In genomic region chr19:11535792-11536595, GRCh38 we compare ENCODE assay signal across 8 cellular contexts. TPM values are rescaled to one million over a fixed set of nuclear protein-coding genes. Genes with fewer than 3 reads are reported as not detected.
DNase-seq lines count a peak whose midpoint lies in the region; ATAC-seq lines count a peak whose summit lies in the region.

No MANE protein-coding gene starts in this region.

- DNase-seq in GDM1 (lab: John Stamatoyannopoulos, UW) (peak; percentile 76), NCI-H460 (ENCODE audit: extremely low read depth, low read depth) (peak; percentile 78), left kidney (ENCODE audit: low read depth, low spot score) (peak; percentile 93)
- DNase-seq in activated CD4-positive, alpha-beta T cell treated with anti-CD3 and anti-CD28 coated beads for 48 hours = peak; percentile 92
- peak; percentile 67 to 82 (median 76) for DNase-seq in stimulated activated CD4-positive, alpha-beta T cell treated with anti-CD3 and anti-CD28 coated beads, Interleukin-1b, Interleukin-23, amount 100 ng/mL, for 24 hours (ENCODE audit: low read depth in 4 of 4, low spot score in 1 of 4)

- peak overlapping the region; percentile 93 for H3K27ac ChIP-seq in cingulate gyrus (ENCODE audit: low read depth, low read length)

- peak; percentile 61 for ATAC-seq in HG02885 (IDR thresholded peaks at IDR 0.05; ENCODE audit: poor library complexity, unreplicated experiment)
- ATAC-seq in GM21786 (IDR thresholded peaks at IDR 0.05; ENCODE audit: unreplicated experiment) = no peak

RNA-seq across cellular contexts. Expression of gene CNN1, which starts 2.7 kb away (rescaled TPM):
- total RNA-seq in NCI-H460 (2014; rRNA removed; shearing (Covaris generic)) = not detected in 2 replicates
- not detected in 2 replicates for polyA plus RNA-seq in NCI-H460 (2014; cell fraction: nucleus; rRNA removed)

RNA-seq across cellular contexts. Expression of gene ECSIT, which starts 7.1 kb away (rescaled TPM):
- total RNA-seq in NCI-H460 (2014; rRNA removed; shearing (Covaris generic)) = 37.3 and 40.3 TPM in 2 replicates
- 56.8 and 62.3 TPM in 2 replicates for polyA plus RNA-seq in NCI-H460 (2014; cell fraction: nucleus; rRNA removed)

RNA-seq across cellular contexts. Expression of gene ELOF1, which starts 23.0 kb away (rescaled TPM):
- total RNA-seq in NCI-H460 (2014; rRNA removed; shearing (Covaris generic)) = 31.6 and 35.3 TPM in 2 replicates
- 34.2 and 43.8 TPM in 2 replicates for polyA plus RNA-seq in NCI-H460 (2014; cell fraction: nucleus; rRNA removed)

RNA-seq across cellular contexts. Expression of gene ZNF653, which starts 30.4 kb away (rescaled TPM):
- 5.2 and 5.6 TPM in 2 replicates for total RNA-seq in NCI-H460 (2014; rRNA removed; shearing (Covaris generic))
- polyA plus RNA-seq in NCI-H460 (2014; cell fraction: nucleus; rRNA removed) = 7.3 and 20.5 TPM in 2 replicates

RNA-seq across cellular contexts. Expression of gene ACP5, which starts 41.5 kb away (rescaled TPM):
- total RNA-seq in NCI-H460 (2014; rRNA removed; shearing (Covaris generic)) = not detected in 2 replicates
- polyA plus RNA-seq in NCI-H460 (2014; cell fraction: nucleus; rRNA removed) = not detected in 2 replicates
